Comparison of ENCODE assay signal across 16 cellular contexts in the genomic region with DNA sequence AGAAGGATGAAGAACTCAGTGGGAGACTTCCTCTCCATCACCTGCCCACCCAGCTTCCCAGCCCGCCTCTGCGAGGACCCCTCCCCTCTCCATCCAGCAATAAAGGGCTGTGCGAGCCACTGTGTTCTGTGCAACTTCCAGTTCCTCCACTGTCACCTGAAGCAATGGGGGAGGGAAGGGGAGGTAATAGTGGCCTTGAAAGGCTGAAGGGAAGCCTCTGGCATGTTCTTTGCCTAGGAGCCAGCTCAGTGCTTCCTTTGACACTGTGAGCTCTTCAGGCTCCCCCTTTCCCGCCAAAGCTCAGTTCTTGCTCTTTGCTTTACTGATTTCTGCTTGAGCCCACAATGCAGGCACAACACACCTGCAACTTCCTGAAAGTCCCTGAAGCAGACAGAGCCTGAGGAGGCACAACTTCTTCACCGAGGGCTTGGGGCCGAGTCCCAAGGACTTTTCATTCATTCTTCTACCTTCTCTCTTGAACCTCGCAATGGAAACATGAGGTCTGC.
DNase-seq lines count a peak whose midpoint lies in the region; ATAC-seq and TF ChIP-seq lines count a peak whose summit lies in the region.
"Had no signal": no experiment of that assay in that cellular context is flagged by ENCODE, and none has a peak within 500 bp of the region (broad histone marks: within the 10 kb centered on the region; RNA-seq: fewer than 3 reads in every experiment).

No MANE protein-coding gene starts in this region.

- no peak overlapping the region for H3K9ac ChIP-seq in H9 (ENCODE audit: extremely low read depth, insufficient read length, low read length)

- no CpG with 5 or more reads among the region's 7 CpGs for WGBS in H9 (ENCODE audit: extremely low coverage, insufficient read length, low lambda C conversion rate)

- H3K56ac ChIP-seq in H9 (ENCODE audit: insufficient read length, low read depth, low read length): no peak overlapping the region

- H3K36me3 Mint-ChIP-seq in T-helper 2 cell treated with Interferon-gamma antibody and Interleukin-4, amounts not matched to agents 5 μg/mL and 100 μg/mL, for 36 hours (ENCODE audit: low read depth): peaks cover 36% of the 10 kb centered on the region
- H3K36me3 Mint-ChIP-seq in H9 (ENCODE audit: insufficient read depth in 1 of 3, low read depth in 3 of 3) (no peaks in the 10 kb centered on the region), memory B cell (peaks cover 11% of the 10 kb centered on the region)
- peaks cover 0 to 9% of the 10 kb centered on the region in 2 donors for H3K36me3 Mint-ChIP-seq in activated naive CD4-positive, alpha-beta T cell treated with anti-CD3 and anti-CD28 coated beads, Interleukin-2, amount 50 U/mL, for 72 hours

- intact Hi-C loops in vagina (cut with DNase I): no loop called here

- H3K14ac ChIP-seq in H9 (ENCODE audit: insufficient read depth, low read length): 0 out of 2 replicates have a peak overlapping the region, but pooled peaks have one; percentile 41

- H3K9me3 ChIP-seq in H9 (ENCODE audit: control insufficient read depth, low read depth, low read length) (no peaks in the 10 kb centered on the region), vagina (no peaks in the 10 kb centered on the region)
- H3K9me3 ChIP-seq: ascending aorta, lower lobe of right lung had no signal

- H4K5ac ChIP-seq in H9 (ENCODE audit: insufficient read length, low read depth, low read length): no peak overlapping the region

- peaks cover 77% of the 10 kb centered on the region for H3K4me1 Mint-ChIP-seq in T-helper 2 cell treated with Interferon-gamma antibody and Interleukin-4, amounts not matched to agents 5 μg/mL and 100 μg/mL, for 36 hours (ENCODE audit: low read depth)
- H3K4me1 Mint-ChIP-seq in H9 (peaks cover 22 to 23% of the 10 kb centered on the region in 2 experiments), memory B cell (peaks cover 43% of the 10 kb centered on the region)

- no peak overlapping the region for H3T11ph ChIP-seq in H9 (ENCODE audit: low read length)

- H2AFZ ChIP-seq in H9 (ENCODE audit: low read length): no peak overlapping the region

- H3K27ac ChIP-seq in H9 (ENCODE audit: insufficient read length, low read depth, low read length) (no peak overlapping the region), vagina (no peak overlapping the region)
- H3K27ac ChIP-seq: ascending aorta, lower lobe of right lung, WERI-Rb-1 had no signal

- no peak overlapping the region for H3K4ac ChIP-seq in H9 (ENCODE audit: low read depth, low read length)

- H4K8ac ChIP-seq in H9 (replicated peaks; ENCODE audit: insufficient read length, low read depth, low read length): no peak overlapping the region

- no peaks in the 10 kb centered on the region for H4K20me1 ChIP-seq in H9 (ENCODE audit: control insufficient read depth, insufficient read depth, insufficient read length)

- TF ChIP-seq POLR2A in vagina (IDR thresholded peaks at IDR 0.05): no peak

- no peak overlapping the region for H3K4me2 ChIP-seq in H9 (ENCODE audit: insufficient read depth, insufficient read length, low read length)

- no peaks in the 10 kb centered on the region for H3K27me3 Mint-ChIP-seq in T-helper 2 cell treated with Interferon-gamma antibody and Interleukin-4, amounts not matched to agents 5 μg/mL and 100 μg/mL, for 36 hours (ENCODE audit: low read depth)
- H3K27me3 Mint-ChIP-seq in H9 (ENCODE audit: low read depth) (no peaks in the 10 kb centered on the region), memory B cell (peaks cover 13% of the 10 kb centered on the region)

- no peak overlapping the region for H2BK12ac ChIP-seq in H9 (ENCODE audit: insufficient read length, low read depth, low read length)

- H3K27ac Mint-ChIP-seq in T-helper 2 cell treated with Interferon-gamma antibody and Interleukin-4, amounts not matched to agents 5 μg/mL and 100 μg/mL, for 36 hours: peak overlapping the region; percentile 83
- H3K27ac Mint-ChIP-seq in H9: peak overlapping the region in 1 of 3 experiments; percentile 36; a peak in 1 of 7 replicates
- H3K27ac Mint-ChIP-seq in activated naive CD4-positive, alpha-beta T cell treated with anti-CD3 and anti-CD28 coated beads, Interleukin-2, amount 50 U/mL, for 72 hours: peak overlapping the region; percentile 7 to 81
- H3K27ac Mint-ChIP-seq in memory B cell: no peak overlapping the region
- H3K27ac Mint-ChIP-seq: stimulated activated memory B cell treated with anti-CD40 and anti-IgM and Interleukin-4, amounts not matched to agents 10 μg/mL and 1 μg/mL and 100 μg/mL, for 72 hours had no signal

- H3K27me3 ChIP-seq in H9 (ENCODE audit: insufficient read depth, low read length) (no peaks in the 10 kb centered on the region), vagina (no peaks in the 10 kb centered on the region)
- H3K27me3 ChIP-seq: ascending aorta had no signal

- no peak overlapping the region for H3K4me3 ChIP-seq in vagina
- H3K4me3 ChIP-seq: ascending aorta, lower lobe of right lung had no signal

- ATAC-seq in activated naive CD4-positive, alpha-beta T cell treated with anti-CD3 and anti-CD28 coated beads, Interleukin-2, amount 50 U/mL, for 72 hours: no peak
- ATAC-seq in memory B cell (ENCODE audit: low read depth) (peak; percentile 23), GM21723 (IDR thresholded peaks at IDR 0.05; ENCODE audit: unreplicated experiment) (no peak)
- ATAC-seq: HepG2; lower lobe of right lung; Panc1; stimulated activated memory B cell treated with anti-CD40 and anti-IgM and Interleukin-4, amounts not matched to agents 10 μg/mL and 1 μg/mL and 100 μg/mL, for 72 hours had no signal

- no peaks in the 10 kb centered on the region for H3K9me3 Mint-ChIP-seq in T-helper 2 cell treated with Interferon-gamma antibody and Interleukin-4, amounts not matched to agents 5 μg/mL and 100 μg/mL, for 36 hours
- H3K9me3 Mint-ChIP-seq in H9: no peaks in the 10 kb centered on the region
- no peaks in the 10 kb centered on the region for H3K9me3 Mint-ChIP-seq in activated naive CD4-positive, alpha-beta T cell treated with anti-CD3 and anti-CD28 coated beads, Interleukin-2, amount 50 U/mL, for 72 hours
- no peaks in the 10 kb centered on the region for H3K9me3 Mint-ChIP-seq in memory B cell
- H3K9me3 Mint-ChIP-seq: stimulated activated memory B cell treated with anti-CD40 and anti-IgM and Interleukin-4, amounts not matched to agents 10 μg/mL and 1 μg/mL and 100 μg/mL, for 72 hours had no signal

- H3K4me1 ChIP-seq in H9 (ENCODE audit: insufficient read depth, low read length): peaks cover 4% of the 10 kb centered on the region; the same call in 1 of the 2 replicates
- H3K4me1 ChIP-seq in vagina: peaks cover 32% of the 10 kb centered on the region
- H3K4me1 ChIP-seq: ascending aorta had no signal

- DNase-seq in T-helper 2 cell treated with Interferon-gamma antibody and Interleukin-4, amounts not matched to agents 5 μg/mL and 100 μg/mL, for 36 hours (ENCODE audit: low spot score): no peak
- DNase-seq in T-helper 2 cell (no peak), H9 (no peak), memory B cell (ENCODE audit: low spot score in 2 of 2) (no peak), cortex of kidney (lab: John Stamatoyannopoulos, UW) (no peak), vagina (ENCODE audit: extremely low spot score in 2 of 2) (no peak)
- no peak for DNase-seq in activated naive CD4-positive, alpha-beta T cell treated with anti-CD3 and anti-CD28 coated beads, Interleukin-2, amount 50 U/mL, for 72 hours (ENCODE audit: low spot score in 2 of 2)
- DNase-seq: lower lobe of right lung, NCI-H2081 treated with DMSO at 0.1 percent for 48 hours, NCI-H69, WERI-Rb-1 had no signal

- H3K4me3 Mint-ChIP-seq in T-helper 2 cell treated with Interferon-gamma antibody and Interleukin-4, amounts not matched to agents 5 μg/mL and 100 μg/mL, for 36 hours: peak overlapping the region; percentile 75
- H3K4me3 Mint-ChIP-seq in H9 (no peak overlapping the region), memory B cell (no peak overlapping the region)
- H3K4me3 Mint-ChIP-seq: stimulated activated memory B cell treated with anti-CD40 and anti-IgM and Interleukin-4, amounts not matched to agents 10 μg/mL and 1 μg/mL and 100 μg/mL, for 72 hours had no signal

- no peak overlapping the region for H3K18ac ChIP-seq in H9 (ENCODE audit: insufficient read length, low read depth, low read length)

- H4K91ac ChIP-seq in H9 (ENCODE audit: insufficient read length, low read depth, low read length): no peak overlapping the region

- H3K23ac ChIP-seq in H9 (ENCODE audit: insufficient read length, low read depth, low read length): no peak overlapping the region

- no peaks in the 10 kb centered on the region for H3K79me1 ChIP-seq in H9 (ENCODE audit: insufficient read depth, low read depth, low read length, poor library complexity, severe bottlenecking)

- H3K23me2 ChIP-seq in H9 (ENCODE audit: insufficient read length, low read depth, low read length, poor library complexity, severe bottlenecking): no peaks in the 10 kb centered on the region

- TF ChIP-seq CTCF in H9 (conservative IDR thresholded peaks at IDR 0.05) (no peak), vagina (IDR thresholded peaks at IDR 0.05) (no peak)

- H3K36me3 ChIP-seq in vagina: no peaks in the 10 kb centered on the region
- H3K36me3 ChIP-seq: ascending aorta, lower lobe of right lung, WERI-Rb-1 had no signal

- H2BK15ac ChIP-seq in H9 (ENCODE audit: low read depth, low read length): no peak overlapping the region

- H2BK20ac ChIP-seq in H9 (ENCODE audit: low read depth, low read length, poor library complexity, severe bottlenecking): no peak overlapping the region

- H2BK5ac ChIP-seq in H9 (ENCODE audit: insufficient read length, low read length): no peak overlapping the region

- no peak overlapping the region for H2BK120ac ChIP-seq in H9 (ENCODE audit: low read depth, low read length, poor library complexity, severe bottlenecking)

- no peaks in the 10 kb centered on the region for H3K79me2 ChIP-seq in H9 (ENCODE audit: insufficient read depth, low read length)

- no peak overlapping the region for H2AK5ac ChIP-seq in H9 (ENCODE audit: insufficient read length, low read length)
